20 cellular contexts compared by ENCODE assay signal in genomic region chr3:172939651-172940293, GRCh38.
DNase-seq lines count a peak whose midpoint lies in the region; ATAC-seq and TF ChIP-seq lines count a peak whose summit lies in the region.
"Had no signal": no experiment of that assay in that cellular context is flagged by ENCODE, and none has a peak within 500 bp of the region (broad histone marks: within the 10 kb centered on the region; RNA-seq: fewer than 3 reads in every experiment).

No MANE protein-coding gene starts in this region.

- H4K20me1 ChIP-seq in PC-3 (ENCODE audit: low read length) = no peaks in the 10 kb centered on the region

- intact Hi-C loops in PC-3 (cut with micrococcal nuclease) = no loop called here

- BruUV-seq in PC-3 (replicated peaks; lab: Mats Ljungman, UMichigan) = no TSS peak

- no peak overlapping the region for H3K9ac ChIP-seq in PC-3 (ENCODE audit: low read length)

- no peak for TF ChIP-seq CTCF in PC-3 (conservative IDR thresholded peaks at IDR 0.05; ENCODE audit: low read depth, low read length)

- CTCF ChIA-PET in PC-3 (lab: Charles Lee) = no interaction called here

- H3K9me2 ChIP-seq in PC-3 (replicated peaks; ENCODE audit: low read length) = no peaks in the 10 kb centered on the region

- POLR2A ChIA-PET in PC-3 (lab: Charles Lee; ENCODE audit: unreplicated experiment) = no interaction called here

- H3K4me1 ChIP-seq in PC-3 (ENCODE audit: insufficient read depth, low read length) = no peaks in the 10 kb centered on the region
- H3K4me1 ChIP-seq: adrenal gland, BE2C had no signal

- no peaks in the 10 kb centered on the region for H3K9me3 ChIP-seq in PC-3 (ENCODE audit: low read length)
- H3K9me3 ChIP-seq: adrenal gland, BE2C had no signal

- no peak overlapping the region for H2AFZ ChIP-seq in PC-3 (ENCODE audit: low read length)
- H2AFZ ChIP-seq: PC-9 had no signal

- H3K36me3 ChIP-seq in PC-3 (ENCODE audit: low read depth, low read length) = no peaks in the 10 kb centered on the region
- H3K36me3 ChIP-seq: adrenal gland, BE2C had no signal

- no peaks in the 10 kb centered on the region for H3F3A ChIP-seq in PC-3 (ENCODE audit: low read length, unreplicated experiment)

- DNase-seq in HS-27A (ENCODE audit: low read depth) = peak; percentile 20
- peak; percentile 21 for DNase-seq in PC-3
- peak; percentile 85 for DNase-seq in dermis blood vessel endothelial cell
- peak; percentile 13 for DNase-seq in myocyte (ENCODE audit: low read depth)
- no peak for DNase-seq in DMS153 (lab: John Stamatoyannopoulos, UW)
- DNase-seq in HK-2 (ENCODE audit: unreplicated experiment) = no peak
- DNase-seq: activated CD4-positive, alpha-beta T cell treated with anti-CD3 and anti-CD28 coated beads for 48 hours; activated effector memory CD4-positive, alpha-beta T cell treated with Interleukin-2 at 50 U/mL for 16 hours; adrenal gland; BE2C; cerebellar nuclear complex; effector memory CD8-positive, alpha-beta T cell; IMR-90; NCI-H187; NCI-H510A; PC-9; stimulated activated CD4-positive, alpha-beta T cell treated with anti-CD3 and anti-CD28 coated beads, Interleukin-15, amount 100 ng/mL, for 24 hours had no signal

- H3K4me2 ChIP-seq in PC-3 (ENCODE audit: low read length) = no peak overlapping the region
- H3K4me2 ChIP-seq: PC-9 had no signal

- no peak overlapping the region for H3K27ac ChIP-seq in PC-3 (ENCODE audit: low read length)
- H3K27ac ChIP-seq: adrenal gland, PC-9 had no signal

- H3K27me3 ChIP-seq in PC-3 (ENCODE audit: low read length) = peaks cover 30% of the 10 kb centered on the region
- H3K27me3 ChIP-seq: adrenal gland, BE2C had no signal

- no peak; the same call in 1 of the 2 replicates for ATAC-seq in PC-3
- ATAC-seq in HG02852 (IDR thresholded peaks at IDR 0.05; ENCODE audit: unreplicated experiment) = no peak
- ATAC-seq in GM21717 (IDR thresholded peaks at IDR 0.05; ENCODE audit: unreplicated experiment) = no peak
- ATAC-seq: effector memory CD8-positive, alpha-beta T cell; stimulated activated memory B cell treated with anti-CD40 and anti-IgM and Interleukin-4, amounts not matched to agents 10 μg/mL and 1 μg/mL and 100 μg/mL, for 72 hours had no signal

- H3K4me3 ChIP-seq in PC-3 (ENCODE audit: low read length) = no peak overlapping the region
- H3K4me3 ChIP-seq: adrenal gland, PC-9 had no signal

- H3K79me2 ChIP-seq in PC-3 (ENCODE audit: low read length) = no peaks in the 10 kb centered on the region

Comparison
In these comparisons a context has a peak if more than half of its experiments do, and no peak if none do; other contexts are left out.
1. DNase-seq: peak in HS-27A (single experiment), PC-3 (single experiment), dermis blood vessel endothelial cell (single experiment) and myocyte (single experiment); none in DMS153 (single experiment) and HK-2 (single experiment).